1 cellular context compared by ENCODE assay signal in the genomic region with DNA sequence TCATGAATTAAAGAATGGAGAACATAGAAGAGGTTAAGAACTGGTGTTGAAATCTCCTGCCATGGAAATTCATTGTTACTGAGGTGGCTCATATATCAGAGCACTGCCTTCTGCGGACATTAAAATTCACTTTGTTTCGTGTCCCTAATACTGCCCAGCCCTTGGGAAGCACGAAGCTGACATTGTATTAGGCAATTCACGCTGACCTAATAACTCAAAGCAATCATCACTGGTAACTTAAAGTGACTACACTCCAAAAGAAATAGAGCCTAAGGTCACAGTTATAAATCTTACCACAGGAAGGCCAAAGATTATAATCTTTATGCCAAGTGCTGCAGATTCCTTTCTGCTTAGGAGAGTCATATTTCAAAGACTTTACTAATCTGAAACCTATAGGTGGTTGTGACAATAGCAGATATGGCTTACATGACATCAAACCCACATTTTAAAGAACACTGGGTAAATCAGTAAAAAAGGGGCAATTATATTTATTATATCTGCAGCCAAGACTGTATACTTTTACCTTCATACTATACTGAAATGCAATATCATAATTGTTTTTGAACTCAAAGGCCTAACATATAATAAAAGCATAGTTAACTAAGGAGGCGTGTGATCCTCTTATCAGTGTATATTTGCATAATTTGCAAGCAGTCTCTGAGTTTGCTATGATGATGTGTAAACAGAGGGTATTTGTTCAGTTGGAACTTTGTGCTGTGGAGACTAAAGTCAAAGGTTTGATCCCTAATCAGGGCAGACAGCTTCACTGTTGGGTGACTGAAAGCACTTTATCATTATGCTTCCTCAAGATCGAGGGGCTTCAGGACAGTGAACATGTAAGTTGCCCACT.
TF ChIP-seq lines count a peak whose summit lies in the region.

No MANE protein-coding gene starts in this region.

TF ChIP-seq in HepG2, 621 proteins besides CTCF, POLR2A, EP300 and RAD21 (continued from another document and continues in another):
- TF ChIP-seq, protein P1, sequence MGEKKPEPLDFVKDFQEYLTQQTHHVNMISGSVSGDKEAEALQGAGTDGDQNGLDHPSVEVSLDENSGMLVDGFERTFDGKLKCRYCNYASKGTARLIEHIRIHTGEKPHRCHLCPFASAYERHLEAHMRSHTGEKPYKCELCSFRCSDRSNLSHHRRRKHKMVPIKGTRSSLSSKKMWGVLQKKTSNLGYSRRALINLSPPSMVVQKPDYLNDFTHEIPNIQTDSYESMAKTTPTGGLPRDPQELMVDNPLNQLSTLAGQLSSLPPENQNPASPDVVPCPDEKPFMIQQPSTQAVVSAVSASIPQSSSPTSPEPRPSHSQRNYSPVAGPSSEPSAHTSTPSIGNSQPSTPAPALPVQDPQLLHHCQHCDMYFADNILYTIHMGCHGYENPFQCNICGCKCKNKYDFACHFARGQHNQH (CRISPR knock-in tag; IDR thresholded peaks at IDR 0.05) = peak; percentile 25; the same call in 1 of the 2 replicates
- TF ChIP-seq, protein P2, sequence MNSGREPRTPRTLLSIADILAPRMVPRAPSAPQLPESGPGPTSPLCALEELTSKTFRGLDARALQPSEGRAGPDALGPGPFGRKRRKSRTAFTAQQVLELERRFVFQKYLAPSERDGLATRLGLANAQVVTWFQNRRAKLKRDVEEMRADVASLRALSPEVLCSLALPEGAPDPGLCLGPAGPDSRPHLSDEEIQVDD (CRISPR knock-in tag; IDR thresholded peaks at IDR 0.05; ENCODE audit: borderline replicate concordance) = no peak
- TF ChIP-seq PHB2 (IDR thresholded peaks at IDR 0.05; ENCODE audit: partially characterized antibody) = no peak
- TF ChIP-seq ZNF552 (CRISPR knock-in tag; IDR thresholded peaks at IDR 0.05; ENCODE audit: borderline replicate concordance) = no peak
- TF ChIP-seq POLR2G (IDR thresholded peaks at IDR 0.05; ENCODE audit: low read depth, low read length) = peak; percentile 79
- TF ChIP-seq MBD4 (IDR thresholded peaks at IDR 0.05; ENCODE audit: borderline replicate concordance, low read length) = peak; percentile 94; the same call in 1 of the 2 replicates
- TF ChIP-seq, protein P3, sequence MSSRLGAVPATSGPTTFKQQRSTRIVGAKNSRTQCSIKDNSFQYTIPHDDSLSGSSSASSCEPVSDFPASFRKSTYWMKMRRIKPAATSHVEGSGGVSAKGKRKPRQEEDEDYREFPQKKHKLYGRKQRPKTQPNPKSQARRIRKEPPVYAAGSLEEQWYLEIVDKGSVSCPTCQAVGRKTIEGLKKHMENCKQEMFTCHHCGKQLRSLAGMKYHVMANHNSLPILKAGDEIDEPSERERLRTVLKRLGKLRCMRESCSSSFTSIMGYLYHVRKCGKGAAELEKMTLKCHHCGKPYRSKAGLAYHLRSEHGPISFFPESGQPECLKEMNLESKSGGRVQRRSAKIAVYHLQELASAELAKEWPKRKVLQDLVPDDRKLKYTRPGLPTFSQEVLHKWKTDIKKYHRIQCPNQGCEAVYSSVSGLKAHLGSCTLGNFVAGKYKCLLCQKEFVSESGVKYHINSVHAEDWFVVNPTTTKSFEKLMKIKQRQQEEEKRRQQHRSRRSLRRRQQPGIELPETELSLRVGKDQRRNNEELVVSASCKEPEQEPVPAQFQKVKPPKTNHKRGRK (CRISPR knock-in tag; IDR thresholded peaks at IDR 0.05) = no peak
- TF ChIP-seq SIX1 (CRISPR knock-in tag; IDR thresholded peaks at IDR 0.05; ENCODE audit: borderline replicate concordance) = peak; percentile 79; the same call in 1 of the 2 replicates
- TF ChIP-seq, protein P4, sequence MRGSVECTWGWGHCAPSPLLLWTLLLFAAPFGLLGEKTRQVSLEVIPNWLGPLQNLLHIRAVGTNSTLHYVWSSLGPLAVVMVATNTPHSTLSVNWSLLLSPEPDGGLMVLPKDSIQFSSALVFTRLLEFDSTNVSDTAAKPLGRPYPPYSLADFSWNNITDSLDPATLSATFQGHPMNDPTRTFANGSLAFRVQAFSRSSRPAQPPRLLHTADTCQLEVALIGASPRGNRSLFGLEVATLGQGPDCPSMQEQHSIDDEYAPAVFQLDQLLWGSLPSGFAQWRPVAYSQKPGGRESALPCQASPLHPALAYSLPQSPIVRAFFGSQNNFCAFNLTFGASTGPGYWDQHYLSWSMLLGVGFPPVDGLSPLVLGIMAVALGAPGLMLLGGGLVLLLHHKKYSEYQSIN (CRISPR knock-in tag; IDR thresholded peaks at IDR 0.05; ENCODE audit: borderline replicate concordance) = no peak
- TF ChIP-seq GTF3A (CRISPR knock-in tag; conservative IDR thresholded peaks at IDR 0.05) = no peak
- TF ChIP-seq SMAD1 (CRISPR knock-in tag; IDR thresholded peaks at IDR 0.05; ENCODE audit: borderline replicate concordance, low read depth) = no peak
- TF ChIP-seq, protein P5, sequence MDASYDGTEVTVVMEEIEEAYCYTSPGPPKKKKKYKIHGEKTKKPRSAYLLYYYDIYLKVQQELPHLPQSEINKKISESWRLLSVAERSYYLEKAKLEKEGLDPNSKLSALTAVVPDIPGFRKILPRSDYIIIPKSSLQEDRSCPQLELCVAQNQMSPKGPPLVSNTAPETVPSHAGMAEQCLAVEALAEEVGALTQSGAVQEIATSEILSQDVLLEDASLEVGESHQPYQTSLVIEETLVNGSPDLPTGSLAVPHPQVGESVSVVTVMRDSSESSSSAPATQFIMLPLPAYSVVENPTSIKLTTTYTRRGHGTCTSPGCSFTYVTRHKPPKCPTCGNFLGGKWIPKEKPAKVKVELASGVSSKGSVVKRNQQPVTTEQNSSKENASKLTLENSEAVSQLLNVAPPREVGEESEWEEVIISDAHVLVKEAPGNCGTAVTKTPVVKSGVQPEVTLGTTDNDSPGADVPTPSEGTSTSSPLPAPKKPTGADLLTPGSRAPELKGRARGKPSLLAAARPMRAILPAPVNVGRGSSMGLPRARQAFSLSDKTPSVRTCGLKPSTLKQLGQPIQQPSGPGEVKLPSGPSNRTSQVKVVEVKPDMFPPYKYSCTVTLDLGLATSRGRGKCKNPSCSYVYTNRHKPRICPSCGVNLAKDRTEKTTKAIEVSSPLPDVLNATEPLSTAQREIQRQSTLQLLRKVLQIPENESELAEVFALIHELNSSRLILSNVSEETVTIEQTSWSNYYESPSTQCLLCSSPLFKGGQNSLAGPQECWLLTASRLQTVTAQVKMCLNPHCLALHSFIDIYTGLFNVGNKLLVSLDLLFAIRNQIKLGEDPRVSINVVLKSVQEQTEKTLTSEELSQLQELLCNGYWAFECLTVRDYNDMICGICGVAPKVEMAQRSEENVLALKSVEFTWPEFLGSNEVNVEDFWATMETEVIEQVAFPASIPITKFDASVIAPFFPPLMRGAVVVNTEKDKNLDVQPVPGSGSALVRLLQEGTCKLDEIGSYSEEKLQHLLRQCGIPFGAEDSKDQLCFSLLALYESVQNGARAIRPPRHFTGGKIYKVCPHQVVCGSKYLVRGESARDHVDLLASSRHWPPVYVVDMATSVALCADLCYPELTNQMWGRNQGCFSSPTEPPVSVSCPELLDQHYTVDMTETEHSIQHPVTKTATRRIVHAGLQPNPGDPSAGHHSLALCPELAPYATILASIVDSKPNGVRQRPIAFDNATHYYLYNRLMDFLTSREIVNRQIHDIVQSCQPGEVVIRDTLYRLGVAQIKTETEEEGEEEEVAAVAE (CRISPR knock-in tag; IDR thresholded peaks at IDR 0.05; ENCODE audit: borderline replicate concordance) = 0 out of 2 replicates have a peak, but pooled peaks have one; percentile 60
- TF ChIP-seq CAMTA2 (CRISPR knock-in tag; IDR thresholded peaks at IDR 0.05; ENCODE audit: borderline replicate concordance) = no peak
- TF ChIP-seq ZNF205 (CRISPR knock-in tag; IDR thresholded peaks at IDR 0.05) = no peak
- no peak for TF ChIP-seq ZZZ3 (CRISPR knock-in tag; IDR thresholded peaks at IDR 0.05; ENCODE audit: borderline replicate concordance)
- peak; percentile 34; the same call in 1 of the 2 replicates for TF ChIP-seq NR2C2 (CRISPR knock-in tag; IDR thresholded peaks at IDR 0.05; ENCODE audit: borderline replicate concordance)
- TF ChIP-seq ELF1 (CRISPR knock-in tag; IDR thresholded peaks at IDR 0.05) = no peak
- TF ChIP-seq ETV5 (CRISPR knock-in tag; IDR thresholded peaks at IDR 0.05; ENCODE audit: borderline replicate concordance) = peak; percentile 43; the same call in 1 of the 2 replicates
- TF ChIP-seq ZNF749 (CRISPR knock-in tag; IDR thresholded peaks at IDR 0.05; ENCODE audit: borderline replicate concordance) = no peak
- TF ChIP-seq ZSCAN9 (CRISPR knock-in tag; IDR thresholded peaks at IDR 0.05; ENCODE audit: borderline replicate concordance) = no peak
- TF ChIP-seq CEBPB (IDR thresholded peaks at IDR 0.05; ENCODE audit: borderline replicate concordance, low read depth, low read length) = peak; percentile 87
- TF ChIP-seq HNRNPH1 (optimal IDR thresholded peaks at IDR 0.05; ENCODE audit: low read depth, low read length) = no peak
- no peak for TF ChIP-seq NFATC3 (CRISPR knock-in tag; IDR thresholded peaks at IDR 0.05)
- no peak for TF ChIP-seq ZNF83 (CRISPR knock-in tag; IDR thresholded peaks at IDR 0.05; ENCODE audit: borderline replicate concordance)
- TF ChIP-seq ZSCAN21 (CRISPR knock-in tag; IDR thresholded peaks at IDR 0.05; ENCODE audit: borderline replicate concordance) = no peak
- TF ChIP-seq FOSL2 (CRISPR knock-in tag; IDR thresholded peaks at IDR 0.05) = peak; percentile 65
- TF ChIP-seq HNRNPUL1 (IDR thresholded peaks at IDR 0.05; ENCODE audit: low read depth, low read length) = no peak
- TF ChIP-seq, protein P6, sequence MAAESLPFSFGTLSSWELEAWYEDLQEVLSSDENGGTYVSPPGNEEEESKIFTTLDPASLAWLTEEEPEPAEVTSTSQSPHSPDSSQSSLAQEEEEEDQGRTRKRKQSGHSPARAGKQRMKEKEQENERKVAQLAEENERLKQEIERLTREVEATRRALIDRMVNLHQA (CRISPR knock-in tag; IDR thresholded peaks at IDR 0.05) = no peak
- TF ChIP-seq, protein P7, sequence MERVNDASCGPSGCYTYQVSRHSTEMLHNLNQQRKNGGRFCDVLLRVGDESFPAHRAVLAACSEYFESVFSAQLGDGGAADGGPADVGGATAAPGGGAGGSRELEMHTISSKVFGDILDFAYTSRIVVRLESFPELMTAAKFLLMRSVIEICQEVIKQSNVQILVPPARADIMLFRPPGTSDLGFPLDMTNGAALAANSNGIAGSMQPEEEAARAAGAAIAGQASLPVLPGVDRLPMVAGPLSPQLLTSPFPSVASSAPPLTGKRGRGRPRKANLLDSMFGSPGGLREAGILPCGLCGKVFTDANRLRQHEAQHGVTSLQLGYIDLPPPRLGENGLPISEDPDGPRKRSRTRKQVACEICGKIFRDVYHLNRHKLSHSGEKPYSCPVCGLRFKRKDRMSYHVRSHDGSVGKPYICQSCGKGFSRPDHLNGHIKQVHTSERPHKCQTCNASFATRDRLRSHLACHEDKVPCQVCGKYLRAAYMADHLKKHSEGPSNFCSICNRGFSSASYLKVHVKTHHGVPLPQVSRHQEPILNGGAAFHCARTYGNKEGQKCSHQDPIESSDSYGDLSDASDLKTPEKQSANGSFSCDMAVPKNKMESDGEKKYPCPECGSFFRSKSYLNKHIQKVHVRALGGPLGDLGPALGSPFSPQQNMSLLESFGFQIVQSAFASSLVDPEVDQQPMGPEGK (CRISPR knock-in tag; IDR thresholded peaks at IDR 0.05) = peak; percentile 11; the same call in 1 of the 2 replicates
- TF ChIP-seq MZF1 (CRISPR knock-in tag; IDR thresholded peaks at IDR 0.05; ENCODE audit: borderline replicate concordance) = no peak
- TF ChIP-seq JUND (CRISPR knock-in tag; IDR thresholded peaks at IDR 0.05) = peak; percentile 53; the same call in 1 of the 2 replicates
- TF ChIP-seq ZNF556 (CRISPR knock-in tag; IDR thresholded peaks at IDR 0.05; ENCODE audit: borderline replicate concordance) = peak; percentile 72; the same call in 1 of the 2 replicates
- TF ChIP-seq, protein P8, sequence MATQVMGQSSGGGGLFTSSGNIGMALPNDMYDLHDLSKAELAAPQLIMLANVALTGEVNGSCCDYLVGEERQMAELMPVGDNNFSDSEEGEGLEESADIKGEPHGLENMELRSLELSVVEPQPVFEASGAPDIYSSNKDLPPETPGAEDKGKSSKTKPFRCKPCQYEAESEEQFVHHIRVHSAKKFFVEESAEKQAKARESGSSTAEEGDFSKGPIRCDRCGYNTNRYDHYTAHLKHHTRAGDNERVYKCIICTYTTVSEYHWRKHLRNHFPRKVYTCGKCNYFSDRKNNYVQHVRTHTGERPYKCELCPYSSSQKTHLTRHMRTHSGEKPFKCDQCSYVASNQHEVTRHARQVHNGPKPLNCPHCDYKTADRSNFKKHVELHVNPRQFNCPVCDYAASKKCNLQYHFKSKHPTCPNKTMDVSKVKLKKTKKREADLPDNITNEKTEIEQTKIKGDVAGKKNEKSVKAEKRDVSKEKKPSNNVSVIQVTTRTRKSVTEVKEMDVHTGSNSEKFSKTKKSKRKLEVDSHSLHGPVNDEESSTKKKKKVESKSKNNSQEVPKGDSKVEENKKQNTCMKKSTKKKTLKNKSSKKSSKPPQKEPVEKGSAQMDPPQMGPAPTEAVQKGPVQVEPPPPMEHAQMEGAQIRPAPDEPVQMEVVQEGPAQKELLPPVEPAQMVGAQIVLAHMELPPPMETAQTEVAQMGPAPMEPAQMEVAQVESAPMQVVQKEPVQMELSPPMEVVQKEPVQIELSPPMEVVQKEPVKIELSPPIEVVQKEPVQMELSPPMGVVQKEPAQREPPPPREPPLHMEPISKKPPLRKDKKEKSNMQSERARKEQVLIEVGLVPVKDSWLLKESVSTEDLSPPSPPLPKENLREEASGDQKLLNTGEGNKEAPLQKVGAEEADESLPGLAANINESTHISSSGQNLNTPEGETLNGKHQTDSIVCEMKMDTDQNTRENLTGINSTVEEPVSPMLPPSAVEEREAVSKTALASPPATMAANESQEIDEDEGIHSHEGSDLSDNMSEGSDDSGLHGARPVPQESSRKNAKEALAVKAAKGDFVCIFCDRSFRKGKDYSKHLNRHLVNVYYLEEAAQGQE (IDR thresholded peaks at IDR 0.05; ENCODE audit: borderline replicate concordance in 1 of 2, low read depth in 1 of 2, low read length in 2 of 2) = peak in 1 of 2 experiments; percentile 75; a peak in 1 of 4 replicates
- TF ChIP-seq TCF7L2 (IDR thresholded peaks at IDR 0.05; ENCODE audit: low read depth, low read length) = peak; percentile 61
- TF ChIP-seq, protein P9, sequence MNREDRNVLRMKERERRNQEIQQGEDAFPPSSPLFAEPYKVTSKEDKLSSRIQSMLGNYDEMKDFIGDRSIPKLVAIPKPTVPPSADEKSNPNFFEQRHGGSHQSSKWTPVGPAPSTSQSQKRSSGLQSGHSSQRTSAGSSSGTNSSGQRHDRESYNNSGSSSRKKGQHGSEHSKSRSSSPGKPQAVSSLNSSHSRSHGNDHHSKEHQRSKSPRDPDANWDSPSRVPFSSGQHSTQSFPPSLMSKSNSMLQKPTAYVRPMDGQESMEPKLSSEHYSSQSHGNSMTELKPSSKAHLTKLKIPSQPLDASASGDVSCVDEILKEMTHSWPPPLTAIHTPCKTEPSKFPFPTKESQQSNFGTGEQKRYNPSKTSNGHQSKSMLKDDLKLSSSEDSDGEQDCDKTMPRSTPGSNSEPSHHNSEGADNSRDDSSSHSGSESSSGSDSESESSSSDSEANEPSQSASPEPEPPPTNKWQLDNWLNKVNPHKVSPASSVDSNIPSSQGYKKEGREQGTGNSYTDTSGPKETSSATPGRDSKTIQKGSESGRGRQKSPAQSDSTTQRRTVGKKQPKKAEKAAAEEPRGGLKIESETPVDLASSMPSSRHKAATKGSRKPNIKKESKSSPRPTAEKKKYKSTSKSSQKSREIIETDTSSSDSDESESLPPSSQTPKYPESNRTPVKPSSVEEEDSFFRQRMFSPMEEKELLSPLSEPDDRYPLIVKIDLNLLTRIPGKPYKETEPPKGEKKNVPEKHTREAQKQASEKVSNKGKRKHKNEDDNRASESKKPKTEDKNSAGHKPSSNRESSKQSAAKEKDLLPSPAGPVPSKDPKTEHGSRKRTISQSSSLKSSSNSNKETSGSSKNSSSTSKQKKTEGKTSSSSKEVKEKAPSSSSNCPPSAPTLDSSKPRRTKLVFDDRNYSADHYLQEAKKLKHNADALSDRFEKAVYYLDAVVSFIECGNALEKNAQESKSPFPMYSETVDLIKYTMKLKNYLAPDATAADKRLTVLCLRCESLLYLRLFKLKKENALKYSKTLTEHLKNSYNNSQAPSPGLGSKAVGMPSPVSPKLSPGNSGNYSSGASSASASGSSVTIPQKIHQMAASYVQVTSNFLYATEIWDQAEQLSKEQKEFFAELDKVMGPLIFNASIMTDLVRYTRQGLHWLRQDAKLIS (CRISPR knock-in tag; IDR thresholded peaks at IDR 0.05) = peak; percentile 44; the same call in 1 of the 2 replicates
- peak; percentile 81 for TF ChIP-seq NR2F6 (IDR thresholded peaks at IDR 0.05)
- peak; percentile 87 for TF ChIP-seq NR2F6 (CRISPR knock-in tag; IDR thresholded peaks at IDR 0.05)
